Comparison of ENCODE assay signal across 24 cellular contexts in genomic region chr1:153970346-153970745, GRCh38. TPM values are rescaled to one million over a fixed set of nuclear protein-coding genes. Genes with fewer than 3 reads are reported as not detected.
DNase-seq lines count a peak whose midpoint lies in the region; ATAC-seq, FAIRE-seq and TF ChIP-seq lines count a peak whose summit lies in the region.
"Had no signal": no experiment of that assay in that cellular context is flagged by ENCODE, and none has a peak within 500 bp of the region (broad histone marks: within the 10 kb centered on the region; RNA-seq: fewer than 3 reads in every experiment).

No MANE protein-coding gene starts in this region.

- no peak for DNase-seq in CD4-positive, alpha-beta T cell
- DNase-seq in astrocyte (ENCODE audit: low read depth) (no peak), spleen (peak; percentile 54), RPMI8226 (no peak), SJCRH30 (no peak)
- DNase-seq: AML-193; COR-L47; GOT3; HCEC 1CT; MM.1S; NCI-H2029; NCI-H446 treated with DMSO at 0.1 percent for 48 hours; NCI-H526; NCI-H82; NK-92 treated with Interleukin-12 subunit alpha and Interleukin-12 subunit beta, amount 100 ng/mL, for 24 hours; PC-9; SHP77 had no signal

- no peak overlapping the region for H2AFZ ChIP-seq in astrocyte (ENCODE audit: low read depth, low read length)
- H2AFZ ChIP-seq: PC-9 had no signal

- H3K27ac Mint-ChIP-seq in CD4-positive, alpha-beta T cell = peak overlapping the region; percentile 39
- H3K27ac Mint-ChIP-seq in astrocyte (ENCODE audit: unreplicated experiment) = no peak overlapping the region

- H3K4me3 ChIP-seq in BLaER1 (no peak overlapping the region), astrocyte (ENCODE audit: insufficient read depth, low read depth, low read length) (no peak overlapping the region), spleen (no peak overlapping the region), SJCRH30 (no peak overlapping the region)
- H3K4me3 ChIP-seq: A549, PC-9 had no signal

- H3K27ac ChIP-seq in BLaER1 (no peak overlapping the region), astrocyte (ENCODE audit: low read depth, low read length) (no peak overlapping the region), spleen (no peak overlapping the region), SJCRH30 (no peak overlapping the region)
- no peak overlapping the region for H3K27ac ChIP-seq in CD4-positive, alpha-beta T cell (ENCODE audit: low read depth, low read length)
- H3K27ac ChIP-seq: A549, KMS-11, PC-9 had no signal

- no peak for TF ChIP-seq CTCF in CD4-positive, alpha-beta T cell (IDR thresholded peaks at IDR 0.05)
- TF ChIP-seq CTCF in astrocyte (IDR thresholded peaks at IDR 0.05; ENCODE audit: insufficient read depth, low read depth, low read length) (no peak), spleen (IDR thresholded peaks at IDR 0.05 in 8 of 11, conservative IDR thresholded peaks at IDR 0.05 in 3 of 11) (no peak)

- H3K27me3 ChIP-seq in BLaER1 = no peaks in the 10 kb centered on the region
- no peaks in the 10 kb centered on the region for H3K27me3 ChIP-seq in CD4-positive, alpha-beta T cell (ENCODE audit: control insufficient read depth, insufficient read depth, low read length)
- no peaks in the 10 kb centered on the region for H3K27me3 ChIP-seq in astrocyte (ENCODE audit: insufficient read depth, low read length)
- H3K27me3 ChIP-seq in spleen (replicated peaks in 1 of 7) = no peaks in the 10 kb centered on the region
- no peaks in the 10 kb centered on the region for H3K27me3 ChIP-seq in SJCRH30

- no peaks in the 10 kb centered on the region for H3K27me3 Mint-ChIP-seq in CD4-positive, alpha-beta T cell
- no peaks in the 10 kb centered on the region for H3K27me3 Mint-ChIP-seq in astrocyte (ENCODE audit: low read depth, unreplicated experiment)
- H3K27me3 Mint-ChIP-seq: IgD-negative memory B cell had no signal

- peaks cover 45% of the 10 kb centered on the region for H3K4me1 Mint-ChIP-seq in CD4-positive, alpha-beta T cell (ENCODE audit: low read depth)
- peaks cover 7% of the 10 kb centered on the region for H3K4me1 Mint-ChIP-seq in astrocyte (ENCODE audit: low read depth, unreplicated experiment)

- CTCF ChIA-PET in CD4-positive, alpha-beta T cell (lab: Charles Lee) = no interaction called here

- H3K9me3 Mint-ChIP-seq in CD4-positive, alpha-beta T cell = no peaks in the 10 kb centered on the region
- no peaks in the 10 kb centered on the region for H3K9me3 Mint-ChIP-seq in astrocyte (ENCODE audit: unreplicated experiment)
- H3K9me3 Mint-ChIP-seq: CD14-positive monocyte, IgD-negative memory B cell had no signal

- 58 to 87% (median 82%) methylated on average over 2 of the region's 2 CpGs for WGBS in spleen, 5 donors

- H3K79me2 ChIP-seq in astrocyte (ENCODE audit: insufficient read depth, low read length) = peaks cover 5% of the 10 kb centered on the region

- no peak overlapping the region for H3K4me3 Mint-ChIP-seq in CD4-positive, alpha-beta T cell
- peak overlapping the region; percentile 64 for H3K4me3 Mint-ChIP-seq in astrocyte (ENCODE audit: unreplicated experiment)
- H3K4me3 Mint-ChIP-seq: CD14-positive monocyte had no signal

- H4K20me1 ChIP-seq in BLaER1 = peaks cover under 1% of the 10 kb centered on the region; the same call in 1 of the 2 replicates
- H4K20me1 ChIP-seq in astrocyte (ENCODE audit: insufficient read depth, low read length) = no peaks in the 10 kb centered on the region

- POLR2A ChIA-PET in CD4-positive, alpha-beta T cell (lab: Charles Lee) = interaction anchor here (1.3 kb wide), 1 partner anchor 20 kb away, joined by 5 read pairs; no protein-coding TSS in a partner anchor

- no peak for TF ChIP-seq POLR2A in spleen (IDR thresholded peaks at IDR 0.05)

- no peak for ATAC-seq in CD4-positive, alpha-beta T cell (ENCODE audit: poor library complexity)
- ATAC-seq in HG03097 (IDR thresholded peaks at IDR 0.05; ENCODE audit: low FRiP score, unreplicated experiment) = no peak
- ATAC-seq: A549 had no signal

- H3K9ac ChIP-seq in BLaER1 = no peak overlapping the region
- H3K9ac ChIP-seq in astrocyte (ENCODE audit: low read length) = no peak overlapping the region
- H3K9ac ChIP-seq: KMS-11 had no signal

- H3K36me3 Mint-ChIP-seq in CD4-positive, alpha-beta T cell (ENCODE audit: low read depth) = peaks cover 30% of the 10 kb centered on the region
- peaks cover 8% of the 10 kb centered on the region for H3K36me3 Mint-ChIP-seq in astrocyte (ENCODE audit: low read depth, unreplicated experiment)

- intact Hi-C loops in CD4-positive, alpha-beta T cell (cut with DNase I, micrococcal nuclease) = no loop called here
- intact Hi-C loops in spleen (cut with DNase I; ENCODE audit: low total_unique reads) = no loop called here

- H3K9me3 ChIP-seq in BLaER1 (no peaks in the 10 kb centered on the region), astrocyte (ENCODE audit: insufficient read depth, low read depth, low read length) (no peaks in the 10 kb centered on the region), spleen (no peaks in the 10 kb centered on the region), SJCRH30 (replicated peaks) (no peaks in the 10 kb centered on the region)
- H3K9me3 ChIP-seq in CD4-positive, alpha-beta T cell (ENCODE audit: control insufficient read depth, low read length) = no peaks in the 10 kb centered on the region
- H3K9me3 ChIP-seq: A549 had no signal

- H3K4me1 ChIP-seq in BLaER1 = peaks cover 67% of the 10 kb centered on the region
- peaks cover 16% of the 10 kb centered on the region for H3K4me1 ChIP-seq in astrocyte (ENCODE audit: insufficient read depth, low read length)
- peaks cover 23 to 71% (median 40%) of the 10 kb centered on the region in 6 donors for H3K4me1 ChIP-seq in spleen
- H3K4me1 ChIP-seq in SJCRH30 = no peaks in the 10 kb centered on the region

- peak overlapping the region; percentile 53 for H3K4me2 ChIP-seq in BLaER1
- H3K4me2 ChIP-seq in astrocyte (ENCODE audit: low read length) = no peak overlapping the region
- H3K4me2 ChIP-seq: A549, KMS-11, PC-9 had no signal

- H3K36me3 ChIP-seq in BLaER1 (peaks cover 39% of the 10 kb centered on the region), astrocyte (ENCODE audit: insufficient read depth, low read length) (peaks cover 6% of the 10 kb centered on the region), spleen (peaks cover 0 to 32% (median 25%) of the 10 kb centered on the region in 6 donors), SJCRH30 (peaks cover 14% of the 10 kb centered on the region)

- FAIRE-seq in astrocyte (lab: Jason Lieb, UNC) = no peak
- FAIRE-seq: A549, G401.6 had no signal

RNA-seq across cellular contexts. Expression of gene CREB3L4, which starts 2.6 kb away (rescaled TPM):
- 1 to 10 TPM; 2.9 to 3.9 TPM for total RNA-seq in CD4-positive, alpha-beta T cell
- total RNA-seq in astrocyte (5.3 and 6.1 TPM in 2 replicates), spleen (10 to 100 TPM in 2 of 7 donors, 1 to 10 TPM in 5; 6.1 to 18.0 (median 9.1) TPM)
- polyA plus RNA-seq in spleen = 10 to 100 TPM in 2 of 3 donors, 1 to 10 TPM in 1; 8.9 to 13.3 (median 11.7) TPM
- 7.5 and 9.3 TPM in 2 replicates for total RNA-seq in SJCRH30 (2014; rRNA removed; shearing (Covaris generic))

RNA-seq across cellular contexts. Expression of gene SLC39A1, which starts 7.0 kb away (rescaled TPM):
- total RNA-seq in CD4-positive, alpha-beta T cell = 1 to 10 TPM; 6.4 to 6.9 TPM
- total RNA-seq in astrocyte (90.2 and 91.7 TPM in 2 replicates), spleen (10 to 100 TPM; 66.7 to 88.4 (median 81.1) TPM)
- 10 to 100 TPM; 23.6 to 41.3 (median 40.6) TPM for polyA plus RNA-seq in spleen
- total RNA-seq in SJCRH30 (2014; rRNA removed; shearing (Covaris generic)) = 74.4 and 77.2 TPM in 2 replicates

RNA-seq across cellular contexts. Expression of gene JTB, which starts 7.1 kb away (rescaled TPM):
- 10 to 100 TPM; 80.4 to 80.9 TPM for total RNA-seq in CD4-positive, alpha-beta T cell
- total RNA-seq in astrocyte = 103 TPM in 2 replicates
- total RNA-seq in spleen = 100 to 1,000 TPM in 5 of 7 donors, 10 to 100 TPM in 2; 97.9 to 222 (median 102) TPM
- 100 to 1,000 TPM; 184 to 243 (median 204) TPM for polyA plus RNA-seq in spleen
- 96.8 and 97.9 TPM in 2 replicates for total RNA-seq in SJCRH30 (2014; rRNA removed; shearing (Covaris generic))

RNA-seq across cellular contexts. Expression of gene CRTC2, which starts 11.9 kb away (rescaled TPM):
- 100 to 1,000 TPM; 147 to 152 TPM for total RNA-seq in CD4-positive, alpha-beta T cell
- total RNA-seq in astrocyte (38.3 and 38.4 TPM in 2 replicates), spleen (10 to 100 TPM; 34.8 to 80.1 (median 66.8) TPM)
- polyA plus RNA-seq in spleen = 10 to 100 TPM; 37.7 to 79.7 (median 72.3) TPM
- 10.1 and 13.4 TPM in 2 replicates for total RNA-seq in SJCRH30 (2014; rRNA removed; shearing (Covaris generic))

RNA-seq across cellular contexts. Expression of gene RAB13, which starts 15.8 kb away (rescaled TPM):
- total RNA-seq in CD4-positive, alpha-beta T cell = under 1 TPM; 0.28 to 0.30 TPM
- total RNA-seq in astrocyte (143 and 145 TPM in 2 replicates), spleen (100 to 1,000 TPM in 1 of 7 donors, 10 to 100 TPM in 6; 31.8 to 115 (median 49.4) TPM)
- polyA plus RNA-seq in spleen = 100 to 1,000 TPM in 1 of 3 donors, 10 to 100 TPM in 2; 94.9 to 111 (median 98.1) TPM
- 32.4 and 36.5 TPM in 2 replicates for total RNA-seq in SJCRH30 (2014; rRNA removed; shearing (Covaris generic))
- polyA plus RNA-seq: IgD-negative memory B cell had no signal
